10 cellular contexts compared by ENCODE assay signal in the genomic region with DNA sequence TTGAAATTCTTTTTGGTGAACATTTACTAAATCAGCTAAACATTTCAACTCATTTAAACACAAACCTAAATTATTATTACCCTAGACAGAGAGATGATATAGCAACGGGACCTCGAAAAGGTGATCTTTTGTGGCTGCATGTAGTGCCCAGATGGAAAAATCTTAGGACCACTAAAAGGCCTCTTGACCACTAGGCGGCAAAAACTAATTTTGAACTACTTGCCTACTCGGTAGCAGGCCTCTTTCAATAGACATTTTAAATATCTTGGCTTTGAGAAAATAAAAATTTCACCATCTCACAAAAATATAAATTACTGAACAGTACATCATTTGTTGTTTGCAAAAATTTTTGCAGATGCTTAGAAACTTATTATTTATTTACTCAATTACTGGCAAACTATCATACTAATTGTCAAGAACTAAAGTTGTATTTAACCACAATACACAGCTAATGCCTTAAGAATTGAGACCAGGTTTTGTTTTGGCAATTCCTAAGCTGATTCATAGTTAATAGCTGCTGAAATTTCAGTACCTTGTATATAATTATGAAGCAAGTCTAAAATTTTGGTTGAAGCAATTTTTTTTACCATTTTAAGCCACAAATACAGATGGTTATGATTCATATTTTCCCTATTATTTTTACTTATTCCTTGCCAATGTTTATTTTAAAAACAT. TPM values are rescaled to one million over a fixed set of nuclear protein-coding genes. Genes with fewer than 3 reads are reported as not detected.
DNase-seq lines count a peak whose midpoint lies in the region; ATAC-seq and TF ChIP-seq lines count a peak whose summit lies in the region.
"Had no signal": no experiment of that assay in that cellular context is flagged by ENCODE, and none has a peak within 500 bp of the region (broad histone marks: within the 10 kb centered on the region; RNA-seq: fewer than 3 reads in every experiment).

No MANE protein-coding gene starts in this region.

- H3K9me2 ChIP-seq in GM23248 (ENCODE audit: insufficient read depth) = no peaks in the 10 kb centered on the region

- H3K9ac ChIP-seq in GM23248 (peak overlapping the region; percentile 90), smooth muscle cell (ENCODE audit: low read depth) (peak overlapping the region; percentile 93)

- CTCF ChIA-PET in RWPE1 (lab: Yijun Ruan, JAX) = interaction anchor here (0.6 to 0.8 kb wide), 4 partner anchors 364 to 729 kb away, joined by 3 to 4 read pairs (median 3); no protein-coding TSS in a partner anchor

- in situ Hi-C loops in GM23248 (cut with MboI) = no loop called here

- H3K9me3 ChIP-seq in GM23248 (ENCODE audit: low read depth) (no peaks in the 10 kb centered on the region), smooth muscle cell (replicated peaks; ENCODE audit: low read depth) (no peaks in the 10 kb centered on the region)

- H3K4me2 ChIP-seq in GM23248 (ENCODE audit: unreplicated experiment) = peak overlapping the region; percentile 97
- peak overlapping the region; percentile 92 for H3K4me2 ChIP-seq in smooth muscle cell

- 2% methylated on average over 4 of the region's 4 CpGs for WGBS in GM23248 (ENCODE audit: low coverage in 1 of 2, low lambda C conversion rate in 2 of 2, missing lambda C conversion rate in 2 of 2), 2 experiments
- 18% methylated on average over 4 of the region's 4 CpGs for WGBS in smooth muscle cell (ENCODE audit: low lambda C conversion rate)

- H3K36me3 ChIP-seq in GM23248 (ENCODE audit: low read depth) (peaks cover 37% of the 10 kb centered on the region), smooth muscle cell (ENCODE audit: low read depth) (peaks cover 23% of the 10 kb centered on the region)

- DNase-seq in GM23248 (peak; percentile 84), RWPE1 (ENCODE audit: low spot score) (no peak), foreskin fibroblast (peak in 1 of 2 donors; percentile 72), smooth muscle cell (lab: John Stamatoyannopoulos, UW; ENCODE audit: unreplicated experiment) (no peak), NOMO-1 treated with dmso at 0.1 percent for 144 hours (lab: John Stamatoyannopoulos, UW; ENCODE audit: unreplicated experiment) (no peak)
- no peak for DNase-seq in T-helper 2 cell treated with Interferon-gamma antibody and Interleukin-4, amounts not matched to agents 5 μg/mL and 100 μg/mL, for 36 hours (ENCODE audit: low spot score)
- DNase-seq: T-helper 17 cell had no signal

- H3K27ac Mint-ChIP-seq in T-helper 2 cell treated with Interferon-gamma antibody and Interleukin-4, amounts not matched to agents 5 μg/mL and 100 μg/mL, for 36 hours = no peak overlapping the region
- H3K27ac Mint-ChIP-seq: activated naive CD4-positive, alpha-beta T cell treated with anti-CD3 and anti-CD28 coated beads, Interleukin-2, amount 50 U/mL, for 24 hours; T-helper 17 cell had no signal

- H3K27ac ChIP-seq in GM23248 (peak overlapping the region; percentile 89), RWPE1 (no peak overlapping the region), smooth muscle cell (ENCODE audit: low read depth) (peak overlapping the region; percentile 98)

- H3K4me3 ChIP-seq in GM23248 (peak overlapping the region; percentile 85), foreskin fibroblast (ENCODE audit: low read depth in 1 of 2, low read length in 2 of 2) (peak overlapping the region; percentile 4 to 49), smooth muscle cell (peak overlapping the region; percentile 91)

- H3K4me1 ChIP-seq in GM23248 (ENCODE audit: insufficient read depth) (peaks cover 83% of the 10 kb centered on the region), smooth muscle cell (ENCODE audit: low read depth) (peaks cover 68% of the 10 kb centered on the region)

- no peaks in the 10 kb centered on the region for H3K9me3 Mint-ChIP-seq in T-helper 2 cell treated with Interferon-gamma antibody and Interleukin-4, amounts not matched to agents 5 μg/mL and 100 μg/mL, for 36 hours
- H3K9me3 Mint-ChIP-seq: activated naive CD4-positive, alpha-beta T cell treated with anti-CD3 and anti-CD28 coated beads, Interleukin-2, amount 50 U/mL, for 24 hours had no signal

- H2AFZ ChIP-seq in GM23248 (no peak overlapping the region), smooth muscle cell (ENCODE audit: low read depth) (no peak overlapping the region)

- POLR2A ChIA-PET in RWPE1 (lab: Yijun Ruan, JAX; ENCODE audit: low non-redundant PET) = no interaction called here

- no peaks in the 10 kb centered on the region for H3K36me3 Mint-ChIP-seq in T-helper 2 cell treated with Interferon-gamma antibody and Interleukin-4, amounts not matched to agents 5 μg/mL and 100 μg/mL, for 36 hours (ENCODE audit: low read depth)
- H3K36me3 Mint-ChIP-seq: activated naive CD4-positive, alpha-beta T cell treated with anti-CD3 and anti-CD28 coated beads, Interleukin-2, amount 50 U/mL, for 24 hours had no signal

- H3K4me3 Mint-ChIP-seq in T-helper 2 cell treated with Interferon-gamma antibody and Interleukin-4, amounts not matched to agents 5 μg/mL and 100 μg/mL, for 36 hours = no peak overlapping the region
- H3K4me3 Mint-ChIP-seq: activated naive CD4-positive, alpha-beta T cell treated with anti-CD3 and anti-CD28 coated beads, Interleukin-2, amount 50 U/mL, for 24 hours; T-helper 17 cell had no signal

- peaks cover 5% of the 10 kb centered on the region for H3K4me1 Mint-ChIP-seq in T-helper 2 cell treated with Interferon-gamma antibody and Interleukin-4, amounts not matched to agents 5 μg/mL and 100 μg/mL, for 36 hours (ENCODE audit: low read depth)
- H3K4me1 Mint-ChIP-seq: T-helper 17 cell had no signal

- no peaks in the 10 kb centered on the region for H4K20me1 ChIP-seq in GM23248 (ENCODE audit: insufficient read depth)
- H4K20me1 ChIP-seq in smooth muscle cell (ENCODE audit: low read depth) = peaks cover 25% of the 10 kb centered on the region

- H3K27me3 Mint-ChIP-seq in T-helper 2 cell treated with Interferon-gamma antibody and Interleukin-4, amounts not matched to agents 5 μg/mL and 100 μg/mL, for 36 hours (ENCODE audit: low read depth) = peaks cover 3% of the 10 kb centered on the region
- H3K27me3 Mint-ChIP-seq: activated naive CD4-positive, alpha-beta T cell treated with anti-CD3 and anti-CD28 coated beads, Interleukin-2, amount 50 U/mL, for 24 hours; T-helper 17 cell had no signal

- TF ChIP-seq CTCF in RWPE1 (conservative IDR thresholded peaks at IDR 0.05; ENCODE audit: low read depth) (peak; percentile 17; the same call in 1 of the 2 replicates), foreskin fibroblast (IDR thresholded peaks at IDR 0.05; ENCODE audit: low read depth, low read length) (peak; percentile 60), smooth muscle cell (IDR thresholded peaks at IDR 0.05; ENCODE audit: borderline replicate concordance, insufficient read depth, poor library complexity, severe bottlenecking) (peak; percentile 54)

- peaks cover 79% of the 10 kb centered on the region for H3K79me2 ChIP-seq in GM23248 (ENCODE audit: insufficient read depth)
- H3K79me2 ChIP-seq in smooth muscle cell (ENCODE audit: low read depth) = peaks cover 99% of the 10 kb centered on the region

- H3F3A ChIP-seq in GM23248 (ENCODE audit: insufficient read depth) (peaks cover 70% of the 10 kb centered on the region), smooth muscle cell (ENCODE audit: low read depth) (peaks cover 76% of the 10 kb centered on the region)

- ATAC-seq in GM18873 (IDR thresholded peaks at IDR 0.05; ENCODE audit: low FRiP score, unreplicated experiment) (no peak), GM21390 (IDR thresholded peaks at IDR 0.05; ENCODE audit: unreplicated experiment) (no peak)
- ATAC-seq: T-helper 17 cell had no signal

- no peaks in the 10 kb centered on the region for H3K27me3 ChIP-seq in GM23248 (replicated peaks; ENCODE audit: insufficient read depth)
- no peaks in the 10 kb centered on the region for H3K27me3 ChIP-seq in smooth muscle cell (ENCODE audit: low read depth)

RNA-seq across cellular contexts. Expression of gene COL3A1, which starts 9.4 kb away (rescaled TPM):
- 2,141 and 2,153 TPM in 2 replicates for total RNA-seq in GM23248 (2014; rRNA removed; shearing (Covaris generic))
- polyA plus RNA-seq in GM23248 (2016; fragmentation: Nextera tagmentation; extraction: Ambion mirVana) (977 and 987 TPM in 2 replicates), smooth muscle cell (9,077 and 11,807 TPM in 2 replicates)
- 10,359 and 12,824 TPM in 2 replicates for total RNA-seq in smooth muscle cell

Comparison
In these comparisons a context has a peak if more than half of its experiments do, and no peak if none do; other contexts are left out.
1. H3K4me3 ChIP-seq: peak in every context shown above with its lines; median percentile 91 in smooth muscle cell; 85 in GM23248; 26 in foreskin fibroblast.